In the genomic region with DNA sequence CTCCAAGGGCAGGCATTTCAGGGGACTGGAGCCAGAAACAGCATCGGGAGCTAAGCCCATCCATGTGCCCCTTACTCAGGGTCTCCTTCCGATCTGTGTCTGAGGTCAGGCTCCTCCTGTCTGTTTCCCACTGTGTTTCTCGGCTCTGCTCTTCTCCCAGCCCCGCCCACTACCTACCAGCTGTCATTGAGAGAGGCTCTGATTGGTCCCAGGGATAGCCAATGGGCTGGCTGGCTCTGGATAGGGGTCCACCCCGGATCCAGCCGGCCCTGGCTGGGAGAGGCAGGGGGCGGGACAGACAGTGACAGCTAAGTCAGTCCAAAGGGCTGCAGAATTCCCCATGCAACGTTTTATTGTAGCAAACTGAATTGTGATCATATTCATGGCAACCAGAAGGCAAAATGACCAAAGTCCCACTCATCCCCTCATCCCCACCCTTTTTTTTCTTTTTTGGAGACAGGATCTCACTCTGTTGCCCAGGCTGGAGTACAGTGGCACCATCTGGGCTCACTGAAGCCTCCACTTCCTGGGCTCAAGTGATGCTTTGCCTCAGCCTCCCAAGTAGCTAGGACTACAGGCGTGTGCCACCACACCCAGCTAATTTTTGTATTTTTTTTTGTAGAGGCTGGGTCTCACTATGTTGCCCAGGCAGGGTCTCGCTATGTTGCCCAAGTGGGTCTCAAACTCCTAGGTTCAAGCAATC, we compare ENCODE assay signal across 8 cellular contexts.
A peak's percentile ranks its signal among the peaks of the same experiment; 100 is the strongest.
DNase-seq lines count a peak whose midpoint lies in the region; ATAC-seq, FAIRE-seq and TF ChIP-seq lines count a peak whose summit lies in the region.

No MANE protein-coding gene starts in this region.

- no peak for FAIRE-seq in kidney (lab: Jason Lieb, UNC)

- H3K27me3 Mint-ChIP-seq in activated T-helper 1 cell treated with anti-CD3 and anti-CD28 coated beads, Interleukin-12 subunit alpha, Interleukin-12 subunit beta, Interleukin-2, Interleukin-4 antibody, amounts not matched to agents 30 ng/mL and 10 ng/mL and 1 ng/mL, durations not matched to agents 14 hours and 24 hours and 36 hours (ENCODE audit: insufficient read depth), result no peaks in the 10 kb centered on the region
- H3K27me3 Mint-ChIP-seq in Calu3 (ENCODE audit: unreplicated experiment), result no peaks in the 10 kb centered on the region

- no peak overlapping the region for H3K9ac ChIP-seq in kidney (ENCODE audit: low read length in 2 of 2)

- H3K9me3 Mint-ChIP-seq in activated T-helper 1 cell treated with anti-CD3 and anti-CD28 coated beads, Interleukin-12 subunit alpha, Interleukin-12 subunit beta, Interleukin-2, Interleukin-4 antibody, amounts not matched to agents 30 ng/mL and 10 ng/mL and 1 ng/mL, durations not matched to agents 14 hours and 24 hours and 36 hours, result no peaks in the 10 kb centered on the region
- H3K9me3 Mint-ChIP-seq in Calu3 (ENCODE audit: low read depth, unreplicated experiment), result no peaks in the 10 kb centered on the region

- no TSS peak for BruUV-seq in Calu3 (replicated peaks; lab: Mats Ljungman, UMichigan)

- in situ Hi-C loops in astrocyte of the cerebellum (cut with HindIII; ENCODE audit: low sequenced_read_pairs), result no loop called here

- no peaks in the 10 kb centered on the region for H3K36me3 Mint-ChIP-seq in activated T-helper 1 cell treated with anti-CD3 and anti-CD28 coated beads, Interleukin-12 subunit alpha, Interleukin-12 subunit beta, Interleukin-2, Interleukin-4 antibody, amounts not matched to agents 30 ng/mL and 10 ng/mL and 1 ng/mL, durations not matched to agents 14 hours and 24 hours and 36 hours (ENCODE audit: low read depth)
- H3K36me3 Mint-ChIP-seq in Calu3 (ENCODE audit: insufficient read depth, unreplicated experiment), result peaks cover 29% of the 10 kb centered on the region

- CTCF ChIA-PET in Calu3 (lab: Charles Lee), result no interaction called here

- no peaks in the 10 kb centered on the region for H3K36me3 ChIP-seq in kidney (ENCODE audit: control insufficient read depth in 1 of 2, insufficient read depth in 2 of 2, low read length in 2 of 2)

- no peak overlapping the region for H3K4me3 Mint-ChIP-seq in activated T-helper 1 cell treated with anti-CD3 and anti-CD28 coated beads, Interleukin-12 subunit alpha, Interleukin-12 subunit beta, Interleukin-2, Interleukin-4 antibody, amounts not matched to agents 30 ng/mL and 10 ng/mL and 1 ng/mL, durations not matched to agents 14 hours and 24 hours and 36 hours
- H3K4me3 Mint-ChIP-seq in Calu3 (ENCODE audit: low read depth, unreplicated experiment), result no peak overlapping the region

- H3K9me3 ChIP-seq in kidney (ENCODE audit: control insufficient read depth in 1 of 2, low read length in 2 of 2), result no peaks in the 10 kb centered on the region

- no peak overlapping the region for H3K27ac ChIP-seq in kidney (ENCODE audit: low read depth in 2 of 2, low read length in 2 of 2)

- H3K4me3 ChIP-seq in astrocyte of the cerebellum (ENCODE audit: low read depth, low read length) (no peak overlapping the region), kidney (ENCODE audit: low read length in 2 of 2) (no peak overlapping the region)

- peak in 13 of 14 donors; percentile 28 to 91 (median 77) for DNase-seq in C1 segment of cervical spinal cord (lab: John Stamatoyannopoulos, UW)
- DNase-seq in NCI-H1092 treated with DMSO at 0.1 percent for 48 hours (lab: John Stamatoyannopoulos, UW), result peak; percentile 56
- peak; percentile 19 for DNase-seq in astrocyte of the cerebellum (ENCODE audit: low read depth)
- peak; percentile 87 for DNase-seq in kidney
- no peak for DNase-seq in activated T-helper 1 cell treated with anti-CD3 and anti-CD28 coated beads, Interleukin-12 subunit alpha, Interleukin-12 subunit beta, Interleukin-2, Interleukin-4 antibody, amounts not matched to agents 30 ng/mL and 10 ng/mL and 1 ng/mL, durations not matched to agents 14 hours and 24 hours and 36 hours (ENCODE audit: low spot score)
- no peak for DNase-seq in GM19238 (ENCODE audit: insufficient read length, low spot score)
- DNase-seq in Calu3, result no peak

- intact Hi-C loops in kidney (cut with DNase I), result no loop called here
- intact Hi-C loops in activated T-helper 1 cell treated with anti-CD3 and anti-CD28 coated beads, Interleukin-12 subunit alpha, Interleukin-12 subunit beta, Interleukin-2, Interleukin-4 antibody, amounts not matched to agents 30 ng/mL and 10 ng/mL and 1 ng/mL, durations not matched to agents 14 hours and 24 hours and 36 hours (cut with micrococcal nuclease), result no loop called here
- intact Hi-C loops in Calu3 (cut with micrococcal nuclease; ENCODE audit: unreplicated experiment), result no loop called here

- H3K27ac Mint-ChIP-seq in activated T-helper 1 cell treated with anti-CD3 and anti-CD28 coated beads, Interleukin-12 subunit alpha, Interleukin-12 subunit beta, Interleukin-2, Interleukin-4 antibody, amounts not matched to agents 30 ng/mL and 10 ng/mL and 1 ng/mL, durations not matched to agents 14 hours and 24 hours and 36 hours, result no peak overlapping the region
- H3K27ac Mint-ChIP-seq in Calu3 (ENCODE audit: unreplicated experiment), result no peak overlapping the region

- no peak for TF ChIP-seq CTCF in astrocyte of the cerebellum (IDR thresholded peaks at IDR 0.05; ENCODE audit: low read depth, low read length, missing control alignments)
- no peak for TF ChIP-seq CTCF in kidney (IDR thresholded peaks at IDR 0.05; ENCODE audit: borderline replicate concordance, extremely low read depth, insufficient read depth)
- TF ChIP-seq CTCF in Calu3 (IDR thresholded peaks at IDR 0.05; ENCODE audit: unreplicated experiment), result no peak

- no peak for ATAC-seq in GM21737 (IDR thresholded peaks at IDR 0.05; ENCODE audit: unreplicated experiment)

- H3K4me1 Mint-ChIP-seq in activated T-helper 1 cell treated with anti-CD3 and anti-CD28 coated beads, Interleukin-12 subunit alpha, Interleukin-12 subunit beta, Interleukin-2, Interleukin-4 antibody, amounts not matched to agents 30 ng/mL and 10 ng/mL and 1 ng/mL, durations not matched to agents 14 hours and 24 hours and 36 hours (ENCODE audit: low read depth), result no peaks in the 10 kb centered on the region
- no peaks in the 10 kb centered on the region for H3K4me1 Mint-ChIP-seq in Calu3 (ENCODE audit: low read depth, unreplicated experiment)

- H3K4me1 ChIP-seq in kidney (ENCODE audit: control insufficient read depth in 1 of 2, insufficient read depth in 1 of 2, low read depth in 1 of 2, low read length in 2 of 2), result no peaks in the 10 kb centered on the region

Comparison
In these comparisons a context has a peak if more than half of its experiments do, and no peak if none do; other contexts are left out.
1. DNase-seq: peak in C1 segment of cervical spinal cord (13 of 14), NCI-H1092 treated with DMSO at 0.1 percent for 48 hours (single experiment), astrocyte of the cerebellum (single experiment) and kidney (single experiment); none in activated T-helper 1 cell treated with anti-CD3 and anti-CD28 coated beads, Interleukin-12 subunit alpha, Interleukin-12 subunit beta, Interleukin-2, Interleukin-4 antibody, amounts not matched to agents 30 ng/mL and 10 ng/mL and 1 ng/mL, durations not matched to agents 14 hours and 24 hours and 36 hours (single experiment), GM19238 (single experiment) and Calu3 (single experiment).